Comparison of ENCODE assay signal across 1 cellular context in the genomic region with DNA sequence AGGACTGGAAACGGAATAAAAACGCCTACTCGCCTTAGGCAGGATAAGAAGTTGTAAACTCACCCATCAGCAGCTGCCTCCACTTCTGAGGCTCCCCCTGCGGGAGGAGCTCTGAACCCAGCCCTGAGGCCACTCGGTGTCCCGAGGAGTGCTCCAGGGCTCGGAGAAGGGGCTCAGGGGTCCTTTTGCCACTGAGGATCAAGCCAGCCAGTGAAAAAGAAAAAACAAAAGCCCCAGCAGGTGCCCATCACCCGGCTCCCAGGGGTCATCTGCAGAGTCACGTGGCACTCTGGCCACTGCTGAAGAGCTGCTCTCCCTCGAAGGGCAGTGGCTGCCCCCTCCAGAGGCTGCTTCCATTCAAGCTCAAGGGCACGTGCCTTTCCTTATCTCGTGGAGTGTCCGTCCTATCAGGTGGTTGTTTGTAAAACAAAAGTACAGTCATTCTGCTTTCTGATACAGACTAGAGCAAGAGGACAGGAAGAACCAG.
A peak's percentile ranks its signal among the peaks of the same experiment; 100 is the strongest.
TF ChIP-seq lines count a peak whose summit lies in the region.

No MANE protein-coding gene starts in this region.

TF ChIP-seq in HepG2, 621 proteins besides CTCF, POLR2A, EP300 and RAD21 (continued from another document):
- TF ChIP-seq, protein P1, sequence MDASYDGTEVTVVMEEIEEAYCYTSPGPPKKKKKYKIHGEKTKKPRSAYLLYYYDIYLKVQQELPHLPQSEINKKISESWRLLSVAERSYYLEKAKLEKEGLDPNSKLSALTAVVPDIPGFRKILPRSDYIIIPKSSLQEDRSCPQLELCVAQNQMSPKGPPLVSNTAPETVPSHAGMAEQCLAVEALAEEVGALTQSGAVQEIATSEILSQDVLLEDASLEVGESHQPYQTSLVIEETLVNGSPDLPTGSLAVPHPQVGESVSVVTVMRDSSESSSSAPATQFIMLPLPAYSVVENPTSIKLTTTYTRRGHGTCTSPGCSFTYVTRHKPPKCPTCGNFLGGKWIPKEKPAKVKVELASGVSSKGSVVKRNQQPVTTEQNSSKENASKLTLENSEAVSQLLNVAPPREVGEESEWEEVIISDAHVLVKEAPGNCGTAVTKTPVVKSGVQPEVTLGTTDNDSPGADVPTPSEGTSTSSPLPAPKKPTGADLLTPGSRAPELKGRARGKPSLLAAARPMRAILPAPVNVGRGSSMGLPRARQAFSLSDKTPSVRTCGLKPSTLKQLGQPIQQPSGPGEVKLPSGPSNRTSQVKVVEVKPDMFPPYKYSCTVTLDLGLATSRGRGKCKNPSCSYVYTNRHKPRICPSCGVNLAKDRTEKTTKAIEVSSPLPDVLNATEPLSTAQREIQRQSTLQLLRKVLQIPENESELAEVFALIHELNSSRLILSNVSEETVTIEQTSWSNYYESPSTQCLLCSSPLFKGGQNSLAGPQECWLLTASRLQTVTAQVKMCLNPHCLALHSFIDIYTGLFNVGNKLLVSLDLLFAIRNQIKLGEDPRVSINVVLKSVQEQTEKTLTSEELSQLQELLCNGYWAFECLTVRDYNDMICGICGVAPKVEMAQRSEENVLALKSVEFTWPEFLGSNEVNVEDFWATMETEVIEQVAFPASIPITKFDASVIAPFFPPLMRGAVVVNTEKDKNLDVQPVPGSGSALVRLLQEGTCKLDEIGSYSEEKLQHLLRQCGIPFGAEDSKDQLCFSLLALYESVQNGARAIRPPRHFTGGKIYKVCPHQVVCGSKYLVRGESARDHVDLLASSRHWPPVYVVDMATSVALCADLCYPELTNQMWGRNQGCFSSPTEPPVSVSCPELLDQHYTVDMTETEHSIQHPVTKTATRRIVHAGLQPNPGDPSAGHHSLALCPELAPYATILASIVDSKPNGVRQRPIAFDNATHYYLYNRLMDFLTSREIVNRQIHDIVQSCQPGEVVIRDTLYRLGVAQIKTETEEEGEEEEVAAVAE (CRISPR knock-in tag; IDR thresholded peaks at IDR 0.05; ENCODE audit: borderline replicate concordance), result peak; percentile 49; the same call in 1 of the 2 replicates
- 0 out of 2 replicates have a peak, but pooled peaks have one; percentile 35 for TF ChIP-seq ZNF331 (CRISPR knock-in tag; IDR thresholded peaks at IDR 0.05)
- TF ChIP-seq ZNF263 (CRISPR knock-in tag; IDR thresholded peaks at IDR 0.05), result peak; percentile 82
- TF ChIP-seq, protein P2, sequence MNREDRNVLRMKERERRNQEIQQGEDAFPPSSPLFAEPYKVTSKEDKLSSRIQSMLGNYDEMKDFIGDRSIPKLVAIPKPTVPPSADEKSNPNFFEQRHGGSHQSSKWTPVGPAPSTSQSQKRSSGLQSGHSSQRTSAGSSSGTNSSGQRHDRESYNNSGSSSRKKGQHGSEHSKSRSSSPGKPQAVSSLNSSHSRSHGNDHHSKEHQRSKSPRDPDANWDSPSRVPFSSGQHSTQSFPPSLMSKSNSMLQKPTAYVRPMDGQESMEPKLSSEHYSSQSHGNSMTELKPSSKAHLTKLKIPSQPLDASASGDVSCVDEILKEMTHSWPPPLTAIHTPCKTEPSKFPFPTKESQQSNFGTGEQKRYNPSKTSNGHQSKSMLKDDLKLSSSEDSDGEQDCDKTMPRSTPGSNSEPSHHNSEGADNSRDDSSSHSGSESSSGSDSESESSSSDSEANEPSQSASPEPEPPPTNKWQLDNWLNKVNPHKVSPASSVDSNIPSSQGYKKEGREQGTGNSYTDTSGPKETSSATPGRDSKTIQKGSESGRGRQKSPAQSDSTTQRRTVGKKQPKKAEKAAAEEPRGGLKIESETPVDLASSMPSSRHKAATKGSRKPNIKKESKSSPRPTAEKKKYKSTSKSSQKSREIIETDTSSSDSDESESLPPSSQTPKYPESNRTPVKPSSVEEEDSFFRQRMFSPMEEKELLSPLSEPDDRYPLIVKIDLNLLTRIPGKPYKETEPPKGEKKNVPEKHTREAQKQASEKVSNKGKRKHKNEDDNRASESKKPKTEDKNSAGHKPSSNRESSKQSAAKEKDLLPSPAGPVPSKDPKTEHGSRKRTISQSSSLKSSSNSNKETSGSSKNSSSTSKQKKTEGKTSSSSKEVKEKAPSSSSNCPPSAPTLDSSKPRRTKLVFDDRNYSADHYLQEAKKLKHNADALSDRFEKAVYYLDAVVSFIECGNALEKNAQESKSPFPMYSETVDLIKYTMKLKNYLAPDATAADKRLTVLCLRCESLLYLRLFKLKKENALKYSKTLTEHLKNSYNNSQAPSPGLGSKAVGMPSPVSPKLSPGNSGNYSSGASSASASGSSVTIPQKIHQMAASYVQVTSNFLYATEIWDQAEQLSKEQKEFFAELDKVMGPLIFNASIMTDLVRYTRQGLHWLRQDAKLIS (CRISPR knock-in tag; IDR thresholded peaks at IDR 0.05), result no peak
- TF ChIP-seq, protein P3, sequence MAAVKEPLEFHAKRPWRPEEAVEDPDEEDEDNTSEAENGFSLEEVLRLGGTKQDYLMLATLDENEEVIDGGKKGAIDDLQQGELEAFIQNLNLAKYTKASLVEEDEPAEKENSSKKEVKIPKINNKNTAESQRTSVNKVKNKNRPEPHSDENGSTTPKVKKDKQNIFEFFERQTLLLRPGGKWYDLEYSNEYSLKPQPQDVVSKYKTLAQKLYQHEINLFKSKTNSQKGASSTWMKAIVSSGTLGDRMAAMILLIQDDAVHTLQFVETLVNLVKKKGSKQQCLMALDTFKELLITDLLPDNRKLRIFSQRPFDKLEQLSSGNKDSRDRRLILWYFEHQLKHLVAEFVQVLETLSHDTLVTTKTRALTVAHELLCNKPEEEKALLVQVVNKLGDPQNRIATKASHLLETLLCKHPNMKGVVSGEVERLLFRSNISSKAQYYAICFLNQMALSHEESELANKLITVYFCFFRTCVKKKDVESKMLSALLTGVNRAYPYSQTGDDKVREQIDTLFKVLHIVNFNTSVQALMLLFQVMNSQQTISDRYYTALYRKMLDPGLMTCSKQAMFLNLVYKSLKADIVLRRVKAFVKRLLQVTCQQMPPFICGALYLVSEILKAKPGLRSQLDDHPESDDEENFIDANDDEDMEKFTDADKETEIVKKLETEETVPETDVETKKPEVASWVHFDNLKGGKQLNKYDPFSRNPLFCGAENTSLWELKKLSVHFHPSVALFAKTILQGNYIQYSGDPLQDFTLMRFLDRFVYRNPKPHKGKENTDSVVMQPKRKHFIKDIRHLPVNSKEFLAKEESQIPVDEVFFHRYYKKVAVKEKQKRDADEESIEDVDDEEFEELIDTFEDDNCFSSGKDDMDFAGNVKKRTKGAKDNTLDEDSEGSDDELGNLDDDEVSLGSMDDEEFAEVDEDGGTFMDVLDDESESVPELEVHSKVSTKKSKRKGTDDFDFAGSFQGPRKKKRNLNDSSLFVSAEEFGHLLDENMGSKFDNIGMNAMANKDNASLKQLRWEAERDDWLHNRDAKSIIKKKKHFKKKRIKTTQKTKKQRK (IDR thresholded peaks at IDR 0.05; ENCODE audit: low read length), result no peak
- no peak for TF ChIP-seq MED13 (CRISPR knock-in tag; IDR thresholded peaks at IDR 0.05)
- TF ChIP-seq MXD4 (CRISPR knock-in tag; IDR thresholded peaks at IDR 0.05), result 0 out of 2 replicates have a peak, but pooled peaks have one; percentile 30
- peak; percentile 68; the same call in 1 of the 2 replicates for TF ChIP-seq SOX5 (CRISPR knock-in tag; IDR thresholded peaks at IDR 0.05; ENCODE audit: borderline replicate concordance)
- peak; percentile 35 for TF ChIP-seq STAG1 (CRISPR knock-in tag; IDR thresholded peaks at IDR 0.05)
- no peak for TF ChIP-seq ZNF720 (CRISPR knock-in tag; IDR thresholded peaks at IDR 0.05)
- TF ChIP-seq GATAD2A (CRISPR knock-in tag; IDR thresholded peaks at IDR 0.05), result peak; percentile 34; the same call in 1 of the 2 replicates
- peak in 1 of 2 experiments; percentile 35; a peak in 1 of 4 replicates for TF ChIP-seq KLF16 (CRISPR knock-in tag; IDR thresholded peaks at IDR 0.05)
- 0 out of 2 replicates have a peak, but pooled peaks have one; percentile 28 for TF ChIP-seq NFYC (CRISPR knock-in tag; IDR thresholded peaks at IDR 0.05)
